ENCODE assay signal across 10 cellular contexts in genomic region chr15:32434102-32434963, GRCh38. TPM values are rescaled to one million over a fixed set of nuclear protein-coding genes. Genes with fewer than 3 reads are reported as not detected.
DNase-seq lines count a peak whose midpoint lies in the region; ATAC-seq, FAIRE-seq and TF ChIP-seq lines count a peak whose summit lies in the region.
"Not testable (repeated sequence)": the region's sequence is repeated elsewhere in the genome, so short reads cannot be mapped to it uniquely, and the experiment has no call there.
"Had no signal": no experiment of that assay in that cellular context is flagged by ENCODE, and none has a peak within 500 bp of the region (broad histone marks: within the 10 kb centered on the region; RNA-seq: fewer than 3 reads in every experiment).

No MANE protein-coding gene starts in this region.

- H3K4me3 Mint-ChIP-seq in CD4-positive, CD25-positive, alpha-beta regulatory T cell; activated B cell treated with CpG ODN at 0.5 μM for 24 hours; activated naive CD8-positive, alpha-beta T cell treated with anti-CD3 and anti-CD28 coated beads, Interleukin-2, amount 10 ng/mL, durations not matched to agents 7 days and 5 days; natural killer cell treated with Interleukin-12 subunit alpha and Interleukin-12 subunit beta and Interleukin-15 and Interleukin-18, amount 100 ng/mL, for 72 hours: not testable (repeated sequence)

- H3K79me2 ChIP-seq in HepG2 (ENCODE audit: insufficient read depth, low read length) = not testable (repeated sequence)

- H3K27ac Mint-ChIP-seq in CD4-positive, CD25-positive, alpha-beta regulatory T cell; activated B cell treated with CpG ODN at 0.5 μM for 24 hours; activated naive CD8-positive, alpha-beta T cell treated with anti-CD3 and anti-CD28 coated beads, Interleukin-2, amount 10 ng/mL, durations not matched to agents 7 days and 5 days; natural killer cell treated with Interleukin-12 subunit alpha and Interleukin-12 subunit beta and Interleukin-15 and Interleukin-18, amount 100 ng/mL, for 72 hours: not testable (repeated sequence)

- not testable (repeated sequence) for H4K20me1 ChIP-seq in HepG2 (ENCODE audit: insufficient read depth, low read length)

- H3K4me2 ChIP-seq in HepG2 (ENCODE audit: low read depth, low read length) = not testable (repeated sequence)

- H3K4me3 ChIP-seq in CD4-positive, CD25-positive, alpha-beta regulatory T cell (ENCODE audit: low read depth, low read length); HepG2 (replicated peaks in 1 of 3; ENCODE audit: insufficient read depth in 1 of 3, low read depth in 2 of 3, low read length in 3 of 3); thoracic aorta: not testable (repeated sequence)

- not testable (repeated sequence) for TF ChIP-seq CTCF in activated B cell treated with CpG ODN at 0.5 μM for 24 hours (IDR thresholded peaks at IDR 0.05); HepG2 (CRISPR knock-in tag; IDR thresholded peaks at IDR 0.05); thoracic aorta (IDR thresholded peaks at IDR 0.05)

- H3K27ac ChIP-seq in CD4-positive, CD25-positive, alpha-beta regulatory T cell (ENCODE audit: insufficient read depth, low read length, poor library complexity, severe bottlenecking); HepG2 (ENCODE audit: extremely low read length, insufficient read depth, low read length); thoracic aorta: not testable (repeated sequence)

- intact Hi-C loops in activated B cell treated with CpG ODN at 0.5 μM for 24 hours (cut with micrococcal nuclease); Right ventricle myocardium inferior (cut with DNase I); HepG2 (cut with micrococcal nuclease; ENCODE audit: unreplicated experiment): not testable (repeated sequence)

- BruUV-seq in HepG2 (replicated peaks; lab: Mats Ljungman, UMichigan) = TSS peak; percentile 74

- H3K9me3 Mint-ChIP-seq in CD4-positive, CD25-positive, alpha-beta regulatory T cell; activated B cell treated with CpG ODN at 0.5 μM for 24 hours; activated naive CD8-positive, alpha-beta T cell treated with anti-CD3 and anti-CD28 coated beads, Interleukin-2, amount 10 ng/mL, durations not matched to agents 7 days and 5 days; natural killer cell treated with Interleukin-12 subunit alpha and Interleukin-12 subunit beta and Interleukin-15 and Interleukin-18, amount 100 ng/mL, for 72 hours: not testable (repeated sequence)

- H3K4me1 Mint-ChIP-seq in CD4-positive, CD25-positive, alpha-beta regulatory T cell; activated B cell treated with CpG ODN at 0.5 μM for 24 hours; activated naive CD8-positive, alpha-beta T cell treated with anti-CD3 and anti-CD28 coated beads, Interleukin-2, amount 10 ng/mL, durations not matched to agents 7 days and 5 days; natural killer cell treated with Interleukin-12 subunit alpha and Interleukin-12 subunit beta and Interleukin-15 and Interleukin-18, amount 100 ng/mL, for 72 hours (ENCODE audit: low read depth in 2 of 2): not testable (repeated sequence)

- H3K4me1 ChIP-seq in CD4-positive, CD25-positive, alpha-beta regulatory T cell (ENCODE audit: control insufficient read depth, insufficient read depth, low read length, poor library complexity, severe bottlenecking); HepG2 (ENCODE audit: insufficient read depth, low read length); thoracic aorta (ENCODE audit: control insufficient read depth in 1 of 2, low read depth in 2 of 2): not testable (repeated sequence)

- H3K27me3 ChIP-seq in CD4-positive, CD25-positive, alpha-beta regulatory T cell (ENCODE audit: control insufficient read depth, insufficient read depth, low read length); HepG2 (ENCODE audit: control insufficient read depth in 1 of 2, insufficient read depth in 2 of 2, low read length in 2 of 2); thoracic aorta (replicated peaks; ENCODE audit: insufficient read depth): not testable (repeated sequence)

- H3K27me3 Mint-ChIP-seq in CD4-positive, CD25-positive, alpha-beta regulatory T cell; activated B cell treated with CpG ODN at 0.5 μM for 24 hours; activated naive CD8-positive, alpha-beta T cell treated with anti-CD3 and anti-CD28 coated beads, Interleukin-2, amount 10 ng/mL, durations not matched to agents 7 days and 5 days; natural killer cell treated with Interleukin-12 subunit alpha and Interleukin-12 subunit beta and Interleukin-15 and Interleukin-18, amount 100 ng/mL, for 72 hours: not testable (repeated sequence)

- TF ChIP-seq POLR2A in HepG2 (IDR thresholded peaks at IDR 0.05; ENCODE audit: insufficient read depth in 1 of 2, low read depth in 2 of 2, low read length in 2 of 2) = not testable (repeated sequence)

- not testable (repeated sequence) for H3K36me3 ChIP-seq in CD4-positive, CD25-positive, alpha-beta regulatory T cell (ENCODE audit: control insufficient read depth, insufficient read depth, low read length); HepG2 (replicated peaks in 1 of 2; ENCODE audit: control insufficient read depth in 1 of 2, insufficient read depth in 2 of 2, low read length in 2 of 2); thoracic aorta

- FAIRE-seq in HepG2 (lab: Jason Lieb, UNC) = not testable (repeated sequence)

- in situ Hi-C loops in HepG2 (cut with HindIII; ENCODE audit: extremely low pct_ligation_motif_present, low pct_unique_long_range_greater_than_20kb) = not testable (repeated sequence)

- ATAC-seq in CD4-positive, CD25-positive, alpha-beta regulatory T cell (ENCODE audit: low read depth in 2 of 2) = peak; percentile 28 to 37
- ATAC-seq in HG03432 (IDR thresholded peaks at IDR 0.05; ENCODE audit: unreplicated experiment) (peak; percentile 50), activated B cell treated with CpG ODN at 0.5 μM for 24 hours (ENCODE audit: low read depth) (peak; percentile 79), Right ventricle myocardium inferior (peak; percentile 78), HepG2 (peak; percentile 90), thoracic aorta (ENCODE audit: insufficient number of reproducible peaks, low FRiP score, low read depth) (peak; percentile 73)
- ATAC-seq in activated naive CD8-positive, alpha-beta T cell treated with anti-CD3 and anti-CD28 coated beads, Interleukin-2, amount 10 ng/mL, durations not matched to agents 7 days and 5 days (ENCODE audit: low read depth) = peak; percentile 78
- ATAC-seq in natural killer cell treated with Interleukin-12 subunit alpha and Interleukin-12 subunit beta and Interleukin-15 and Interleukin-18, amount 100 ng/mL, for 72 hours = peak; percentile 84 to 86

- not testable (repeated sequence) for TF ChIP-seq EP300 in HepG2 (IDR thresholded peaks at IDR 0.05; ENCODE audit: low read depth in 2 of 2, low read length in 2 of 2); HepG2 (CRISPR knock-in tag; IDR thresholded peaks at IDR 0.05; ENCODE audit: borderline replicate concordance)

- POLR2A ChIA-PET in activated B cell treated with CpG ODN at 0.5 μM for 24 hours (lab: Charles Lee); activated naive CD8-positive, alpha-beta T cell treated with anti-CD3 and anti-CD28 coated beads, Interleukin-2, amount 10 ng/mL, durations not matched to agents 7 days and 5 days (lab: Charles Lee); HepG2 (lab: Yijun Ruan, JAX): not testable (repeated sequence)

- not testable (repeated sequence) for H3K9ac ChIP-seq in HepG2 (ENCODE audit: insufficient read depth, low read depth, low read length)

- CTCF ChIA-PET in activated B cell treated with CpG ODN at 0.5 μM for 24 hours (lab: Charles Lee); HepG2 (lab: Yijun Ruan, JAX; ENCODE audit: low intra/inter-chr PET ratio, low total read pairs): not testable (repeated sequence)

- TF ChIP-seq RAD21 in HepG2 (CRISPR knock-in tag; IDR thresholded peaks at IDR 0.05) = not testable (repeated sequence)

- H3K36me3 Mint-ChIP-seq in CD4-positive, CD25-positive, alpha-beta regulatory T cell; activated B cell treated with CpG ODN at 0.5 μM for 24 hours (ENCODE audit: low read depth); activated naive CD8-positive, alpha-beta T cell treated with anti-CD3 and anti-CD28 coated beads, Interleukin-2, amount 10 ng/mL, durations not matched to agents 7 days and 5 days; natural killer cell treated with Interleukin-12 subunit alpha and Interleukin-12 subunit beta and Interleukin-15 and Interleukin-18, amount 100 ng/mL, for 72 hours: not testable (repeated sequence)

- WGBS in HepG2 (ENCODE audit: low lambda C conversion rate) = no CpG with 5 or more reads among the region's 73 CpGs

- not testable (repeated sequence) for H2AFZ ChIP-seq in HepG2 (ENCODE audit: low read length)

- not testable (repeated sequence) for DNase-seq in CD4-positive, CD25-positive, alpha-beta regulatory T cell; activated B cell treated with CpG ODN at 0.5 μM for 24 hours; activated naive CD8-positive, alpha-beta T cell treated with anti-CD3 and anti-CD28 coated beads, Interleukin-2, amount 10 ng/mL, durations not matched to agents 7 days and 5 days; Right ventricle myocardium inferior (ENCODE audit: missing footprints); HepG2 (ENCODE audit: low spot score); natural killer cell treated with Interleukin-12 subunit alpha and Interleukin-12 subunit beta and Interleukin-15 and Interleukin-18, amount 100 ng/mL, for 72 hours (ENCODE audit: low spot score); thoracic aorta (ENCODE audit: low spot score)

- H3K9me3 ChIP-seq in CD4-positive, CD25-positive, alpha-beta regulatory T cell (ENCODE audit: control insufficient read depth in 2 of 2, low read length in 2 of 2); HepG2 (ENCODE audit: low read length); thoracic aorta: not testable (repeated sequence)

RNA-seq across cellular contexts. Expression of gene GOLGA8O, which starts 21.1 kb away (rescaled TPM):
- total RNA-seq in CD4-positive, CD25-positive, alpha-beta regulatory T cell = not detected
- not detected for polyA plus RNA-seq in CD4-positive, CD25-positive, alpha-beta regulatory T cell
- total RNA-seq in activated B cell treated with CpG ODN at 0.5 μM for 24 hours (0.89 and 1.2 TPM in 2 replicates), Right ventricle myocardium inferior (1.5 TPM), HepG2 (2016; rRNA removed; fragmentation: Illumina TruSeq; extraction: Trizol) (not detected in 2 replicates), thoracic aorta (1 to 10 TPM in 1 of 2 donors, not detected in 1; 2.4 TPM)
- total RNA-seq in activated naive CD8-positive, alpha-beta T cell treated with anti-CD3 and anti-CD28 coated beads, Interleukin-2, amount 10 ng/mL, durations not matched to agents 7 days and 5 days = 10 to 100 TPM; 13.9 to 16.6 TPM
- not detected in 2 replicates for total RNA-seq in HepG2 (2016; cell fraction: cytosol; rRNA removed; fragmentation: Illumina TruSeq; extraction: Trizol; ENCODE audit: low read depth)
- total RNA-seq in HepG2 (2016; cell fraction: insoluble cytoplasmic fraction; rRNA removed; fragmentation: Illumina TruSeq; extraction: Trizol) = not detected in 2 replicates
- not detected in 2 replicates for total RNA-seq in HepG2 (2016; cell fraction: membrane; rRNA removed; fragmentation: Illumina TruSeq; extraction: Trizol)
- not detected in 2 replicates for total RNA-seq in HepG2 (2016; cell fraction: nucleus; rRNA removed; fragmentation: Illumina TruSeq; extraction: Trizol)
- 0.04 TPM in 1 of 2 replicates, not detected in the other for polyA plus RNA-seq in HepG2 (2011; rRNA removed)
- not detected in 2 replicates for polyA plus RNA-seq in HepG2 (2011; cell fraction: cytosol; rRNA removed)
- polyA plus RNA-seq in HepG2 (2011; cell fraction: nucleus; rRNA removed) = 0.55 and 0.69 TPM in 2 replicates
- not detected in 2 replicates for polyA plus RNA-seq in HepG2 (2012)
- not detected in 2 replicates for polyA plus RNA-seq in HepG2 (2016; cell fraction: cytosol; fragmentation: Illumina TruSeq; extraction: Trizol; ENCODE audit: low read depth)
- not detected in 2 replicates for polyA plus RNA-seq in HepG2 (2016; cell fraction: insoluble cytoplasmic fraction; fragmentation: Illumina TruSeq; extraction: Trizol; ENCODE audit: low read depth)
- polyA plus RNA-seq in HepG2 (2016; cell fraction: membrane; fragmentation: Illumina TruSeq; extraction: Trizol; ENCODE audit: low read depth) = not detected in 2 replicates
- polyA plus RNA-seq in HepG2 (2016; cell fraction: nucleus; fragmentation: Illumina TruSeq; extraction: Trizol; ENCODE audit: insufficient read depth, low read depth) = not detected in 2 replicates
- polyA minus RNA-seq in HepG2 (2011; rRNA and poly(A)+ RNA removed; ENCODE audit: low replicate concordance) = 0.30 TPM in 1 of 2 replicates, not detected in the other
- polyA minus RNA-seq in HepG2 (2011; cell fraction: cytosol; rRNA and poly(A)+ RNA removed) = not detected in 2 replicates
- polyA minus RNA-seq in HepG2 (2011; cell fraction: nucleus; rRNA and poly(A)+ RNA removed) = not detected in 2 replicates
- 10 to 100 TPM; 29.3 to 75.2 TPM for total RNA-seq in natural killer cell treated with Interleukin-12 subunit alpha and Interleukin-12 subunit beta and Interleukin-15 and Interleukin-18, amount 100 ng/mL, for 72 hours
- total RNA-seq: A172 had no signal

RNA-seq across cellular contexts. Expression of gene GOLGA8K, which starts 31.2 kb away (rescaled TPM):
- total RNA-seq in CD4-positive, CD25-positive, alpha-beta regulatory T cell = not detected
- not detected for polyA plus RNA-seq in CD4-positive, CD25-positive, alpha-beta regulatory T cell
- total RNA-seq in activated B cell treated with CpG ODN at 0.5 μM for 24 hours (0.33 and 0.93 TPM in 2 replicates), Right ventricle myocardium inferior (not detected), HepG2 (2016; rRNA removed; fragmentation: Illumina TruSeq; extraction: Trizol) (not detected in 2 replicates), thoracic aorta (under 1 TPM in 1 of 2 donors, not detected in 1; 0.41 TPM)
- total RNA-seq in activated naive CD8-positive, alpha-beta T cell treated with anti-CD3 and anti-CD28 coated beads, Interleukin-2, amount 10 ng/mL, durations not matched to agents 7 days and 5 days = 1 to 10 TPM; 2.0 to 4.0 TPM
- not detected in 2 replicates for total RNA-seq in HepG2 (2016; cell fraction: cytosol; rRNA removed; fragmentation: Illumina TruSeq; extraction: Trizol; ENCODE audit: low read depth)
- total RNA-seq in HepG2 (2016; cell fraction: insoluble cytoplasmic fraction; rRNA removed; fragmentation: Illumina TruSeq; extraction: Trizol) = 0.09 TPM in 1 of 2 replicates, not detected in the other
- not detected in 2 replicates for total RNA-seq in HepG2 (2016; cell fraction: membrane; rRNA removed; fragmentation: Illumina TruSeq; extraction: Trizol)
- total RNA-seq in HepG2 (2016; cell fraction: nucleus; rRNA removed; fragmentation: Illumina TruSeq; extraction: Trizol) = 0.25 TPM in 1 of 2 replicates, not detected in the other
- polyA plus RNA-seq in HepG2 (2011; rRNA removed) = 0.08 and 0.12 TPM in 2 replicates
- polyA plus RNA-seq in HepG2 (2011; cell fraction: cytosol; rRNA removed) = not detected in 2 replicates
- polyA plus RNA-seq in HepG2 (2011; cell fraction: nucleus; rRNA removed) = 0.23 and 0.55 TPM in 2 replicates
- polyA plus RNA-seq in HepG2 (2012) = 0.15 and 0.46 TPM in 2 replicates
- polyA plus RNA-seq in HepG2 (2016; cell fraction: cytosol; fragmentation: Illumina TruSeq; extraction: Trizol; ENCODE audit: low read depth) = not detected in 2 replicates
- not detected in 2 replicates for polyA plus RNA-seq in HepG2 (2016; cell fraction: insoluble cytoplasmic fraction; fragmentation: Illumina TruSeq; extraction: Trizol; ENCODE audit: low read depth)
- not detected in 2 replicates for polyA plus RNA-seq in HepG2 (2016; cell fraction: membrane; fragmentation: Illumina TruSeq; extraction: Trizol; ENCODE audit: low read depth)
- polyA plus RNA-seq in HepG2 (2016; cell fraction: nucleus; fragmentation: Illumina TruSeq; extraction: Trizol; ENCODE audit: insufficient read depth, low read depth) = 0.36 and 0.75 TPM in 2 replicates
- 0.26 and 0.28 TPM in 2 replicates for polyA minus RNA-seq in HepG2 (2011; rRNA and poly(A)+ RNA removed; ENCODE audit: low replicate concordance)
- polyA minus RNA-seq in HepG2 (2011; cell fraction: cytosol; rRNA and poly(A)+ RNA removed) = not detected in 2 replicates
- polyA minus RNA-seq in HepG2 (2011; cell fraction: nucleus; rRNA and poly(A)+ RNA removed) = 0.64 and 1.5 TPM in 2 replicates
- total RNA-seq in natural killer cell treated with Interleukin-12 subunit alpha and Interleukin-12 subunit beta and Interleukin-15 and Interleukin-18, amount 100 ng/mL, for 72 hours = 1 to 10 TPM; 3.0 to 4.0 TPM
- total RNA-seq: A172, PC-9 had no signal

Comparison
In these comparisons a context has a peak if more than half of its experiments do, and no peak if none do; other contexts are left out.
1. ATAC-seq: peak in every context shown above with its lines; median percentile 90 in HepG2; 85 in natural killer cell treated with Interleukin-12 subunit alpha and Interleukin-12 subunit beta and Interleukin-15 and Interleukin-18, amount 100 ng/mL, for 72 hours; 79 in activated B cell treated with CpG ODN at 0.5 μM for 24 hours; 78 in activated naive CD8-positive, alpha-beta T cell treated with anti-CD3 and anti-CD28 coated beads, Interleukin-2, amount 10 ng/mL, durations not matched to agents 7 days and 5 days; 78 in Right ventricle myocardium inferior; 73 in thoracic aorta; 50 in HG03432; 32 in CD4-positive, CD25-positive, alpha-beta regulatory T cell.